In genomic region chr7:48691788-48692187, GRCh38 we compare ENCODE assay signal across 1 cellular context.
TF ChIP-seq lines count a peak whose summit lies in the region.

No MANE protein-coding gene starts in this region.

TF ChIP-seq in HepG2, 621 proteins besides CTCF, POLR2A, EP300 and RAD21 (continued from another document):
- TF ChIP-seq RAD51 (IDR thresholded peaks at IDR 0.05; ENCODE audit: borderline replicate concordance) (no peak), E2F5 (CRISPR knock-in tag; conservative IDR thresholded peaks at IDR 0.05) (no peak), DZIP1 (CRISPR knock-in tag; IDR thresholded peaks at IDR 0.05) (no peak), MYNN (CRISPR knock-in tag; IDR thresholded peaks at IDR 0.05; ENCODE audit: low read depth) (no peak), ZNF777 (CRISPR knock-in tag; IDR thresholded peaks at IDR 0.05) (no peak), SALL1 (CRISPR knock-in tag; IDR thresholded peaks at IDR 0.05) (no peak), KDM5B (CRISPR knock-in tag; IDR thresholded peaks at IDR 0.05; ENCODE audit: borderline replicate concordance) (no peak)
